ENCODE assay signal across 8 cellular contexts in the genomic region with DNA sequence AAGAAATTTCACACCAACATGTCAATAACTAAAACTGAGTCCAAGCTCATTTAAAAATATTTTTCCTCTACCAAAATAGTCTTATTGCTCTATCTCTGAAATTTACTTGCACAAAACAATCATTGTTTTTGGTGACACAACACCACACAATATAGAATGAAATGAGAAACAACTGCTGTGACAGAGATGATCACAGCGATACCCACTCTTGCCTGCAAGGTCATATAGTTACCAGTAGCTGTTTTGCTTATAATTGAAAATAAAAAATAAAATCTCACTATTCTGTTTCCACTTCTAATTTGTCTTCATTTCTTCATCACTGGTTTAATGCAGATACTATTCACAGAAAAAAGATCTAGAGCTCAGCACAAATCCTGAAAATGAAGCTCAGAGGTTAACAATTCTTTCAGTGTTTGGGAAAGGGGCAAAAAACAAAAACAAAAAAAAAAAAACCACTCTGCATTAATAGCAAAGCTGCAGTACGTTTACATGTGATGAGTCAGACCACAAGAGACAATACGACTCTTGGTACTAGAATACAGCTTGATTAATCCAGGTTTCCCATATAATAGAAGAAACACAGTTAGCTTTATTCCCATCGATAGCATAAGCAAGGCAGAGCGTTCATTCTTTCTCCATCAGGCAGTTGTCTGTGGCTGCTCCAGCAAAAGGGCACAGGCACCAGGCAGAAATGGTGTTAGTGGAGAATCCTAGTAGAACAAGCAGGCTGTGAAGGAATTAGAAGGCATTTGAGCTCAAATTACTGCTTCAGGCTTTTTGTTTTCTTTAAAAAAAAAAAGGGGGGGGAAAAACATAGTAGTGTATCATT. TPM values are rescaled to one million over a fixed set of nuclear protein-coding genes. Genes with fewer than 3 reads are reported as not detected.
DNase-seq lines count a peak whose midpoint lies in the region; ATAC-seq and TF ChIP-seq lines count a peak whose summit lies in the region.

No MANE protein-coding gene starts in this region.

- ATAC-seq in Right ventricle myocardium superior (ENCODE audit: poor library complexity) (peak; percentile 31), Right ventricle myocardium inferior (no peak), gastrocnemius medialis (peak; percentile 56 to 62)

- intact Hi-C loops in Right ventricle myocardium superior (cut with DNase I), result no loop called here
- intact Hi-C loops in Right ventricle myocardium inferior (cut with DNase I), result no loop called here
- intact Hi-C loops in gastrocnemius medialis (cut with DNase I; ENCODE audit: low total_unique reads), result no loop called here

- TF ChIP-seq POLR2A in gastrocnemius medialis (IDR thresholded peaks at IDR 0.05), result no peak

- peaks cover 5% of the 10 kb centered on the region; the same call in 1 of the 2 replicates for H3K36me3 ChIP-seq in iPS-20b (ENCODE audit: insufficient read depth, low read depth, low read length)
- no peaks in the 10 kb centered on the region for H3K36me3 ChIP-seq in gastrocnemius medialis
- H3K36me3 ChIP-seq in H7 (replicated peaks; ENCODE audit: control insufficient read depth, insufficient read depth, low read length), result no peaks in the 10 kb centered on the region

- H3K9me3 Mint-ChIP-seq in brain, result peaks cover 0 to 2% (median 0%) of the 10 kb centered on the region in 5 experiments

- DNase-seq in Right ventricle myocardium superior, result no peak
- DNase-seq in Right ventricle myocardium inferior (ENCODE audit: missing footprints), result no peak
- peak; percentile 11 for DNase-seq in NCI-H69 (lab: John Stamatoyannopoulos, UW)
- DNase-seq in gastrocnemius medialis, result peak in 1 of 2 donors; percentile 35
- DNase-seq in H7, result no peak
- DNase-seq in NCI-H345 (lab: John Stamatoyannopoulos, UW), result no peak

- H3K4me1 Mint-ChIP-seq in brain, result peaks cover 71% of the 10 kb centered on the region

- peak overlapping the region; percentile 87 to 95 (median 90) for H3K4me3 Mint-ChIP-seq in brain

- H3K9me3 ChIP-seq in iPS-20b (ENCODE audit: insufficient read depth, low read depth, low read length), result no peaks in the 10 kb centered on the region
- no peaks in the 10 kb centered on the region for H3K9me3 ChIP-seq in gastrocnemius medialis

- peak overlapping the region; percentile 87 to 98 (median 98) for H3K27ac Mint-ChIP-seq in brain

- H3K4me1 ChIP-seq in iPS-20b (ENCODE audit: insufficient read depth, low read length) (peaks cover 31% of the 10 kb centered on the region), gastrocnemius medialis (peaks cover 38 to 54% of the 10 kb centered on the region in 2 donors)

- in situ Hi-C loops in gastrocnemius medialis (cut with MboI; ENCODE audit: low sequenced_read_pairs in 4 of 4), result no loop called here

- no peaks in the 10 kb centered on the region for H3K27me3 Mint-ChIP-seq in brain

- H3K36me3 Mint-ChIP-seq in brain, result peaks cover 25% of the 10 kb centered on the region

- peak overlapping the region; percentile 46; the same call in 1 of the 2 replicates for H3K4me3 ChIP-seq in iPS-20b (ENCODE audit: low read length)
- peak overlapping the region; percentile 53 to 60 (median 58) for H3K4me3 ChIP-seq in gastrocnemius medialis
- H3K4me3 ChIP-seq in H7 (ENCODE audit: insufficient read depth, low read depth, low read length), result no peak overlapping the region

- H3K27me3 ChIP-seq in iPS-20b (ENCODE audit: insufficient read depth, low read length) (no peaks in the 10 kb centered on the region), gastrocnemius medialis (no peaks in the 10 kb centered on the region), H7 (ENCODE audit: control insufficient read depth, insufficient read depth, low read length) (no peaks in the 10 kb centered on the region)

- no peak for TF ChIP-seq CTCF in brain (conservative IDR thresholded peaks at IDR 0.05)
- TF ChIP-seq CTCF in gastrocnemius medialis (IDR thresholded peaks at IDR 0.05 in 4 of 5, conservative IDR thresholded peaks at IDR 0.05 in 1 of 5), result peak in 1 of 5 experiments; percentile 10

- peak overlapping the region; percentile 60; the same call in 1 of the 2 replicates for H3K9ac ChIP-seq in iPS-20b (ENCODE audit: low read depth, low read length)

- H3K27ac ChIP-seq in iPS-20b (ENCODE audit: low read length) (no peak overlapping the region), gastrocnemius medialis (peak overlapping the region; percentile 87 to 93 (median 90))

RNA-seq across cellular contexts. Expression of a gene that starts 0.8 kb away (rescaled TPM):
- total RNA-seq in Right ventricle myocardium superior (21.9 TPM), Right ventricle myocardium inferior (23.6 TPM), gastrocnemius medialis (100 to 1,000 TPM in 2 of 4 donors, 10 to 100 TPM in 2; 97.1 to 121 (median 105) TPM)
- polyA plus RNA-seq in brain (ENCODE audit: insufficient read depth, low read depth, low replicate concordance), result 6.5 TPM
- 28.5 and 38.9 TPM in 2 replicates for total RNA-seq in H7 (2014; rRNA removed; shearing (Covaris generic))
